In the genomic region with DNA sequence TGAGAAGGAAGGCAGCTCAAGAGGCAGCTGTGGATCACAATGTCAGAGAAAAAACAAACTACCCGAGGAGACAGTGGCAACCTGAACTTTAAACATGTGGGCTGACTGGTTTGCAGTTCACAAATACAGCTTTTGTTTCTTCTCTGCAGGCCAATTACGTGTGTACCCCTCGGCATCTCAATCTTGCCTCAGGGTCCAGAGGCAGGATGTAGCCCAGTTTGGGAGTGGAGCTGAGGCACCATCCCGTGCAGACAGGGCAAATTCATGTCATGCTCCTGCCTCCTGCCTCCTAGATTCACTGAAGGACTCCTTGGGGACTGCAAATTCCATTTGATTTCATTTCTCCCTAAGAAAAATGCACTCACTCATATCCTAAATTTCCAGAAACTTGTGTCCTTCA, we compare ENCODE assay signal across 9 cellular contexts.
DNase-seq lines count a peak whose midpoint lies in the region; ATAC-seq, FAIRE-seq and TF ChIP-seq lines count a peak whose summit lies in the region.
"Had no signal": no experiment of that assay in that cellular context is flagged by ENCODE, and none has a peak within 500 bp of the region (broad histone marks: within the 10 kb centered on the region; RNA-seq: fewer than 3 reads in every experiment).

No MANE protein-coding gene starts in this region.

- no peak for TF ChIP-seq RAD21 in A549 (conservative IDR thresholded peaks at IDR 0.05 in 1 of 2, IDR thresholded peaks at IDR 0.05 in 1 of 2)

- no peak for TF ChIP-seq POLR2A in A549 (IDR thresholded peaks at IDR 0.05; ENCODE audit: low read length)

- TF ChIP-seq CTCF in A549 (IDR thresholded peaks at IDR 0.05), result no peak

- FAIRE-seq in A549 (lab: Jason Lieb, UNC), result no peak

- POLR2A ChIA-PET in A549 (lab: Yijun Ruan, JAX), result no interaction called here

- DNase-seq in A549 (ENCODE audit: low read depth in 1 of 2, low spot score in 1 of 2) (peak; percentile 6 to 37), HS-5 (ENCODE audit: low read depth) (peak; percentile 87), astrocyte of the hippocampus (ENCODE audit: low read depth, low spot score) (peak; percentile 60), left kidney (ENCODE audit: low read depth, low spot score) (peak; percentile 5), Right ventricle myocardium inferior (ENCODE audit: missing footprints) (no peak), retina (no peak)
- no peak for DNase-seq in activated naive CD4-positive, alpha-beta T cell (lab: John Stamatoyannopoulos, UW)
- DNase-seq: activated CD4-positive, alpha-beta T cell treated with anti-CD3 and anti-CD28 coated beads, Interleukin-2, amount 10 ng/mL, durations not matched to agents 24 days and 14 days had no signal

- 0 out of 3 replicates have a peak, but pooled peaks cover 4% of the 10 kb centered on the region for H3K4me1 ChIP-seq in A549

- intact Hi-C loops in Right ventricle myocardium inferior (cut with DNase I), result loop anchor here (10.0 kb wide), 1 partner anchor 128 kb away; no protein-coding TSS in a partner anchor

- 4% methylated on average over 3 of the region's 4 CpGs for WGBS in A549 (ENCODE audit: missing lambda C conversion rate)

- CTCF ChIA-PET in A549 (lab: Yijun Ruan, JAX), result no interaction called here

- no peak for TF ChIP-seq EP300 in A549 (IDR thresholded peaks at IDR 0.05)

- peak overlapping the region in 1 of 2 experiments; percentile 40; a peak in 2 of 6 replicates for H3K27ac ChIP-seq in A549

- H3K9me3 ChIP-seq in A549, result no peaks in the 10 kb centered on the region

- H3K4me2 ChIP-seq in A549, result 0 out of 3 replicates have a peak overlapping the region, but pooled peaks have one; percentile 17

- H3K4me3 ChIP-seq in A549, result no peak overlapping the region

- ATAC-seq in A549 (peak; percentile 64 to 66; a peak in 4 of 6 replicates), Right ventricle myocardium inferior (no peak), GM19455 (IDR thresholded peaks at IDR 0.05; ENCODE audit: unreplicated experiment) (no peak)

TF ChIP-seq in A549, 52 proteins besides CTCF, POLR2A, EP300 and RAD21:
- TF ChIP-seq FOSL2 (IDR thresholded peaks at IDR 0.05) (no peak), FOSL2 (CRISPR knock-in tag; IDR thresholded peaks at IDR 0.05) (no peak)
- TF ChIP-seq, protein P1, sequence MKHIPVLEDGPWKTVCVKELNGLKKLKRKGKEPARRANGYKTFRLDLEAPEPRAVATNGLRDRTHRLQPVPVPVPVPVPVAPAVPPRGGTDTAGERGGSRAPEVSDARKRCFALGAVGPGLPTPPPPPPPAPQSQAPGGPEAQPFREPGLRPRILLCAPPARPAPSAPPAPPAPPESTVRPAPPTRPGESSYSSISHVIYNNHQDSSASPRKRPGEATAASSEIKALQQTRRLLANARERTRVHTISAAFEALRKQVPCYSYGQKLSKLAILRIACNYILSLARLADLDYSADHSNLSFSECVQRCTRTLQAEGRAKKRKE (CRISPR knock-in tag; IDR thresholded peaks at IDR 0.05; ENCODE audit: low read depth), result no peak
- TF ChIP-seq, protein P2, sequence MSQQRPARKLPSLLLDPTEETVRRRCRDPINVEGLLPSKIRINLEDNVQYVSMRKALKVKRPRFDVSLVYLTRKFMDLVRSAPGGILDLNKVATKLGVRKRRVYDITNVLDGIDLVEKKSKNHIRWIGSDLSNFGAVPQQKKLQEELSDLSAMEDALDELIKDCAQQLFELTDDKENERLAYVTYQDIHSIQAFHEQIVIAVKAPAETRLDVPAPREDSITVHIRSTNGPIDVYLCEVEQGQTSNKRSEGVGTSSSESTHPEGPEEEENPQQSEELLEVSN (IDR thresholded peaks at IDR 0.05; ENCODE audit: borderline replicate concordance, low read depth), result no peak

Comparison
In these comparisons a context has a peak if more than half of its experiments do, and no peak if none do; other contexts are left out.
1. ATAC-seq: peak in A549 (2 of 2); none in Right ventricle myocardium inferior (single experiment) and GM19455 (single experiment).
2. DNase-seq: peak in A549 (2 of 2), HS-5 (single experiment), astrocyte of the hippocampus (single experiment) and left kidney (single experiment); none in activated naive CD4-positive, alpha-beta T cell (0 of 4), Right ventricle myocardium inferior (single experiment) and retina (single experiment).